In genomic region chr12:111396726-111397445, GRCh38 we compare ENCODE assay signal across 8 cellular contexts. TPM values are rescaled to one million over a fixed set of nuclear protein-coding genes. Genes with fewer than 3 reads are reported as not detected.
DNase-seq lines count a peak whose midpoint lies in the region; ATAC-seq and TF ChIP-seq lines count a peak whose summit lies in the region.

No MANE protein-coding gene starts in this region.

- peak; percentile 60 for ATAC-seq in GM21619 (IDR thresholded peaks at IDR 0.05; ENCODE audit: unreplicated experiment)
- peak; percentile 99 for ATAC-seq in SK-N-SH treated with all-trans-retinoic acid at 6 μM for 48 hours

- no peak overlapping the region for H3K4ac ChIP-seq in trophoblast cell (ENCODE audit: low read depth, low read length)

- no peaks in the 10 kb centered on the region for H4K20me1 ChIP-seq in MM.1S (ENCODE audit: insufficient read depth, low read length)

- CTCF ChIA-PET in Calu3 (lab: Charles Lee): interaction anchor here (0.6 to 2.1 kb wide), 21 partner anchors 8 to 735 kb away, joined by 3 to 52 read pairs (median 4); partner anchors contain the start of genes PHETA1 and SH2B3
- CTCF ChIA-PET in activated naive CD4-positive, alpha-beta T cell treated with anti-CD3 and anti-CD28 coated beads, Interleukin-2, amount 10 ng/mL, durations not matched to agents 7 days and 5 days (lab: Charles Lee): interaction anchor here (0.6 to 24.2 kb wide), 48 partner anchors 8 to 990 kb away, joined by 3 to 757 read pairs (median 5); partner anchors contain the start of genes ACAD10, BRAP and PHETA1

- H2AFZ ChIP-seq in MM.1S (ENCODE audit: low read length): no peak overlapping the region
- H2AFZ ChIP-seq in trophoblast cell (ENCODE audit: insufficient read depth, low read length, poor library complexity): peak overlapping the region; percentile 92

- no peak overlapping the region for H4K91ac ChIP-seq in trophoblast cell (ENCODE audit: low read depth, low read length)

- H4K12ac ChIP-seq in trophoblast cell (ENCODE audit: low read depth, low read length): no peak overlapping the region

- no TSS peak for BruUV-seq in Calu3 (replicated peaks; lab: Mats Ljungman, UMichigan)

- H3K4me1 ChIP-seq in MM.1S (ENCODE audit: low read length) (no peaks in the 10 kb centered on the region), trophoblast cell (ENCODE audit: control insufficient read depth in 1 of 2, insufficient read depth in 2 of 2, low read length in 2 of 2) (peaks cover 0 to 5% of the 10 kb centered on the region in 2 experiments), thyroid gland (peaks cover 0 to 7% of the 10 kb centered on the region in 2 donors)

- H3F3A ChIP-seq in MM.1S (ENCODE audit: insufficient read depth, low read length): no peaks in the 10 kb centered on the region

- TF ChIP-seq POLR2A in thyroid gland (IDR thresholded peaks at IDR 0.05): no peak

- DNase-seq in Calu3 (peak; percentile 97), MM.1S (peak; percentile 52), globus pallidus (ENCODE audit: low spot score) (peak; percentile 76), trophoblast cell (peak; percentile 80 to 91), thyroid gland (peak; percentile 80 to 86)
- peak; percentile 89 for DNase-seq in activated naive CD4-positive, alpha-beta T cell treated with anti-CD3 and anti-CD28 coated beads, Interleukin-2, amount 10 ng/mL, durations not matched to agents 7 days and 5 days

- no peak overlapping the region for H2BK12ac ChIP-seq in trophoblast cell (ENCODE audit: low read length)

- no peak overlapping the region for H2BK120ac ChIP-seq in trophoblast cell (ENCODE audit: insufficient read depth, low read length, poor library complexity)

- H3K9me2 ChIP-seq in MM.1S (replicated peaks; ENCODE audit: insufficient read depth, low read length): no peaks in the 10 kb centered on the region

- H3K9ac ChIP-seq in MM.1S (ENCODE audit: low read length): no peak overlapping the region
- no peak overlapping the region for H3K9ac ChIP-seq in trophoblast cell (ENCODE audit: low read length)

- H2AK5ac ChIP-seq in trophoblast cell (ENCODE audit: low read length): no peak overlapping the region

- no CpG with 5 or more reads among the region's 34 CpGs for WGBS in trophoblast cell (ENCODE audit: extremely low coverage, insufficient coverage, insufficient read length)
- 13 to 17% methylated on average over 14 to 23 of the region's 34 CpGs for WGBS in thyroid gland, 2 donors

- H3K36me3 ChIP-seq in MM.1S (replicated peaks; ENCODE audit: insufficient read depth, low read length): no peaks in the 10 kb centered on the region
- H3K36me3 ChIP-seq in trophoblast cell (ENCODE audit: control insufficient read depth in 1 of 2, insufficient read depth in 2 of 2, low read length in 2 of 2): no peaks in the 10 kb centered on the region
- no peaks in the 10 kb centered on the region for H3K36me3 ChIP-seq in thyroid gland

- H3K14ac ChIP-seq in trophoblast cell (ENCODE audit: low read length): no peak overlapping the region

- no peaks in the 10 kb centered on the region for H3K79me2 ChIP-seq in MM.1S (ENCODE audit: low read length)
- no peaks in the 10 kb centered on the region for H3K79me2 ChIP-seq in trophoblast cell (ENCODE audit: control insufficient read depth, insufficient read depth, low read length, poor library complexity)

- no peaks in the 10 kb centered on the region for H3K27me3 ChIP-seq in MM.1S (replicated peaks; ENCODE audit: insufficient read depth, low read length)
- H3K27me3 ChIP-seq in trophoblast cell (ENCODE audit: insufficient read depth, low read length): no peaks in the 10 kb centered on the region
- H3K27me3 ChIP-seq in thyroid gland: no peaks in the 10 kb centered on the region

- no peaks in the 10 kb centered on the region for H3K9me3 Mint-ChIP-seq in Calu3 (ENCODE audit: low read depth, unreplicated experiment)
- H3K9me3 Mint-ChIP-seq in activated naive CD4-positive, alpha-beta T cell treated with anti-CD3 and anti-CD28 coated beads, Interleukin-2, amount 10 ng/mL, durations not matched to agents 7 days and 5 days: no peaks in the 10 kb centered on the region

- H3K9me3 ChIP-seq in MM.1S (replicated peaks; ENCODE audit: insufficient read depth, low read length) (no peaks in the 10 kb centered on the region), trophoblast cell (ENCODE audit: insufficient read depth, low read depth, low read length) (no peaks in the 10 kb centered on the region), thyroid gland (no peaks in the 10 kb centered on the region)

- H3K4me3 ChIP-seq in MM.1S (ENCODE audit: low read length) (no peak overlapping the region), trophoblast cell (ENCODE audit: low read depth, low read length) (no peak overlapping the region), thyroid gland (replicated peaks in 1 of 3) (no peak overlapping the region)

- peaks cover 5% of the 10 kb centered on the region for H3K36me3 Mint-ChIP-seq in Calu3 (ENCODE audit: insufficient read depth, unreplicated experiment)
- H3K36me3 Mint-ChIP-seq in activated naive CD4-positive, alpha-beta T cell treated with anti-CD3 and anti-CD28 coated beads, Interleukin-2, amount 10 ng/mL, durations not matched to agents 7 days and 5 days: no peaks in the 10 kb centered on the region

- H3K4me2 ChIP-seq in MM.1S (ENCODE audit: low read depth, low read length) (peak overlapping the region; percentile 45; the same call in 1 of the 2 replicates), trophoblast cell (ENCODE audit: low read length) (peak overlapping the region; percentile 48)

- intact Hi-C loops in Calu3 (cut with micrococcal nuclease; ENCODE audit: unreplicated experiment) (loop anchor here (1.0 kb wide), 2 partner anchors 41 to 54 kb away; no protein-coding TSS in a partner anchor), thyroid gland (cut with DNase I) (loop anchor here (2.0 kb wide), 1 partner anchor 54 kb away; no protein-coding TSS in a partner anchor)

- H3K27me3 Mint-ChIP-seq in Calu3 (ENCODE audit: unreplicated experiment): no peaks in the 10 kb centered on the region
- peaks cover 21% of the 10 kb centered on the region for H3K27me3 Mint-ChIP-seq in activated naive CD4-positive, alpha-beta T cell treated with anti-CD3 and anti-CD28 coated beads, Interleukin-2, amount 10 ng/mL, durations not matched to agents 7 days and 5 days

- H3K79me1 ChIP-seq in trophoblast cell (ENCODE audit: low read length): no peaks in the 10 kb centered on the region

- H3K4me1 Mint-ChIP-seq in Calu3 (ENCODE audit: low read depth, unreplicated experiment): peaks cover 35% of the 10 kb centered on the region
- H3K4me1 Mint-ChIP-seq in activated naive CD4-positive, alpha-beta T cell treated with anti-CD3 and anti-CD28 coated beads, Interleukin-2, amount 10 ng/mL, durations not matched to agents 7 days and 5 days: peaks cover 22% of the 10 kb centered on the region

- no peak overlapping the region for H3K18ac ChIP-seq in trophoblast cell (ENCODE audit: low read length)

- H2BK5ac ChIP-seq in trophoblast cell (ENCODE audit: low read depth, low read length, poor library complexity): no peak overlapping the region

- H3K4me3 Mint-ChIP-seq in Calu3 (ENCODE audit: low read depth, unreplicated experiment): peak overlapping the region; percentile 48
- peak overlapping the region; percentile 45 for H3K4me3 Mint-ChIP-seq in activated naive CD4-positive, alpha-beta T cell treated with anti-CD3 and anti-CD28 coated beads, Interleukin-2, amount 10 ng/mL, durations not matched to agents 7 days and 5 days

- H4K8ac ChIP-seq in trophoblast cell (ENCODE audit: low read depth, low read length): no peak overlapping the region

- no peak overlapping the region for H3K23ac ChIP-seq in trophoblast cell (ENCODE audit: low read length)

- H3K27ac Mint-ChIP-seq in Calu3 (ENCODE audit: unreplicated experiment): peak overlapping the region; percentile 68
- H3K27ac Mint-ChIP-seq in activated naive CD4-positive, alpha-beta T cell treated with anti-CD3 and anti-CD28 coated beads, Interleukin-2, amount 10 ng/mL, durations not matched to agents 7 days and 5 days: no peak overlapping the region

- TF ChIP-seq CTCF in Calu3 (IDR thresholded peaks at IDR 0.05; ENCODE audit: unreplicated experiment) (peak; percentile 100), MM.1S (IDR thresholded peaks at IDR 0.05; ENCODE audit: low read length) (peak; percentile 73), thyroid gland (IDR thresholded peaks at IDR 0.05) (peak in 5 of 6 experiments; percentile 94 to 99 (median 98))

- H3K27ac ChIP-seq in MM.1S (ENCODE audit: low read length) (no peak overlapping the region), trophoblast cell (ENCODE audit: low read depth, low read length) (no peak overlapping the region), thyroid gland (peak overlapping the region in 2 of 3 donors; percentile 3 to 28)

TF ChIP-seq in SK-N-SH treated with all-trans-retinoic acid at 6 μM for 48 hours, 23 proteins besides CTCF, POLR2A, EP300 and RAD21 (continues in another document):
- TF ChIP-seq TOX (CRISPR knock-in tag; IDR thresholded peaks at IDR 0.05; ENCODE audit: borderline replicate concordance) (no peak), ZNF70 (CRISPR knock-in tag; IDR thresholded peaks at IDR 0.05) (no peak; the same call in 1 of the 2 replicates), ZFP3 (CRISPR knock-in tag; IDR thresholded peaks at IDR 0.05) (0 out of 2 replicates have a peak, but pooled peaks have one; percentile 59), TCF4 (CRISPR knock-in tag; IDR thresholded peaks at IDR 0.05; ENCODE audit: borderline replicate concordance) (no peak), ZNF8 (CRISPR knock-in tag; IDR thresholded peaks at IDR 0.05) (0 out of 2 replicates have a peak, but pooled peaks have one; percentile 21), ZNF565 (CRISPR knock-in tag; conservative IDR thresholded peaks at IDR 0.05; ENCODE audit: low read depth) (no peak), CSDC2 (CRISPR knock-in tag; IDR thresholded peaks at IDR 0.05) (no peak), ARNTL (CRISPR knock-in tag; IDR thresholded peaks at IDR 0.05; ENCODE audit: borderline replicate concordance, low read depth) (no peak)

RNA-seq across cellular contexts. Expression of gene SH2B3, which starts 8.8 kb away (rescaled TPM):
- total RNA-seq in Calu3 (2022): 14.3 and 17.3 TPM in 2 replicates
- polyA plus RNA-seq in trophoblast cell (2013): 5.1 and 5.4 TPM in 2 replicates
- 10 to 100 TPM; 14.1 to 36.5 (median 25.6) TPM for total RNA-seq in thyroid gland

RNA-seq across cellular contexts. Expression of gene PHETA1, which starts 28.0 kb away (rescaled TPM):
- total RNA-seq in Calu3 (2022) (20.7 and 28.5 TPM in 2 replicates), thyroid gland (10 to 100 TPM in 2 of 4 donors, 1 to 10 TPM in 2; 8.1 to 23.5 (median 15.3) TPM)
- polyA plus RNA-seq in trophoblast cell (2013): 7.2 and 7.5 TPM in 2 replicates

Comparison
In these comparisons a context has a peak if more than half of its experiments do, and no peak if none do; other contexts are left out.
1. H3K27ac ChIP-seq: peak in thyroid gland (2 of 3); none in MM.1S (single experiment) and trophoblast cell (single experiment).
2. Peak in every context shown above with its lines, with median percentiles within 50 percentile points of each other: DNase-seq and CTCF ChIP-seq.